8 cellular contexts compared by ENCODE assay signal in genomic region chr11:1389103-1389931, GRCh38. TPM values are rescaled to one million over a fixed set of nuclear protein-coding genes. Genes with fewer than 3 reads are reported as not detected.
DNase-seq lines count a peak whose midpoint lies in the region; ATAC-seq and TF ChIP-seq lines count a peak whose summit lies in the region.

No MANE protein-coding gene starts in this region.

- peak overlapping the region; percentile 77 for H3K27ac ChIP-seq in C4-2B

- no peaks in the 10 kb centered on the region for H3K9me3 Mint-ChIP-seq in mesothelial cell of epicardium

- TF ChIP-seq CTCF in C4-2B (conservative IDR thresholded peaks at IDR 0.05) (no peak), mesothelial cell of epicardium (IDR thresholded peaks at IDR 0.05; ENCODE audit: unreplicated experiment) (no peak)

- ATAC-seq in GM19468 (IDR thresholded peaks at IDR 0.05; ENCODE audit: extremely low read depth, unreplicated experiment): peak; percentile 40

- DNase-seq in HS-27A (ENCODE audit: low read depth) (peak; percentile 88), NOMO-1 treated with DMSO at 0.1 percent for 48 hours (lab: John Stamatoyannopoulos, UW; ENCODE audit: unreplicated experiment) (peak; percentile 95), activated T-cell treated with anti-CD3 and anti-CD28 coated beads for 1 hour (ENCODE audit: low read depth) (peak; percentile 90), epidermal melanocyte (ENCODE audit: insufficient read length, low spot score) (peak; percentile 96), mesothelial cell of epicardium (ENCODE audit: low spot score in 2 of 2, unreplicated experiment in 2 of 2) (peak; percentile 91 to 99)
- peak; percentile 94 for DNase-seq in stimulated activated CD8-positive, alpha-beta memory T cell treated with anti-CD3 and anti-CD28 coated beads, Interleukin-15, amount 100 ng/mL, for 24 hours (ENCODE audit: low read depth)

- H3K36me3 Mint-ChIP-seq in mesothelial cell of epicardium: no peaks in the 10 kb centered on the region

- peaks cover 2% of the 10 kb centered on the region for H3K4me1 Mint-ChIP-seq in mesothelial cell of epicardium

- H3K4me3 Mint-ChIP-seq in mesothelial cell of epicardium: peak overlapping the region; percentile 60

- H3K27ac Mint-ChIP-seq in mesothelial cell of epicardium: no peak overlapping the region

- H3K27me3 Mint-ChIP-seq in mesothelial cell of epicardium (ENCODE audit: low read depth): peaks cover 71% of the 10 kb centered on the region

RNA-seq across cellular contexts. Expression of gene BRSK2, which starts 0.4 kb away (rescaled TPM):
- 4.6 to 6.8 TPM (median 4.9 TPM) in 3 replicates for total RNA-seq in mesothelial cell of epicardium

Comparison
In these comparisons a context has a peak if more than half of its experiments do, and no peak if none do; other contexts are left out.
1. Peak in every context shown above with its lines: DNase-seq, ATAC-seq and H3K27ac ChIP-seq.